ENCODE assay signal across 12 cellular contexts in genomic region chr6:123091091-123091895, GRCh38.
DNase-seq lines count a peak whose midpoint lies in the region; ATAC-seq and TF ChIP-seq lines count a peak whose summit lies in the region.
"Had no signal": no experiment of that assay in that cellular context is flagged by ENCODE, and none has a peak within 500 bp of the region (broad histone marks: within the 10 kb centered on the region; RNA-seq: fewer than 3 reads in every experiment).

No MANE protein-coding gene starts in this region.

- TF ChIP-seq CTCF in HEK293 (tag by site-specific recombination; IDR thresholded peaks at IDR 0.05) (no peak), gastrocnemius medialis (IDR thresholded peaks at IDR 0.05 in 4 of 5, conservative IDR thresholded peaks at IDR 0.05 in 1 of 5) (no peak)

- H3K27ac ChIP-seq in HEK293 (ENCODE audit: extremely low read depth, low read depth, low read length) (peak overlapping the region; percentile 40; the same call in 1 of the 2 replicates), gastrocnemius medialis (peak overlapping the region; percentile 79 to 91 (median 85))
- H3K27ac ChIP-seq: heart left ventricle had no signal

- H3K27me3 ChIP-seq in gastrocnemius medialis = no peaks in the 10 kb centered on the region
- H3K27me3 ChIP-seq: heart left ventricle had no signal

- intact Hi-C loops in gastrocnemius medialis (cut with DNase I; ENCODE audit: low total_unique reads) = loop anchor here (2.0 to 10.0 kb wide), 4 partner anchors 76 to 296 kb away; no protein-coding TSS in a partner anchor

- H3K4me1 ChIP-seq in HEK293 (ENCODE audit: control insufficient read depth, insufficient read depth, low read length) (peaks cover 9% of the 10 kb centered on the region), gastrocnemius medialis (peaks cover 29 to 38% of the 10 kb centered on the region in 2 donors)
- H3K4me1 ChIP-seq: HAP-1, heart left ventricle had no signal

- POLR2A ChIA-PET in HEK293 (lab: Yijun Ruan, JAX) = no interaction called here

- H3K9me3 ChIP-seq in HEK293 (ENCODE audit: control insufficient read depth, insufficient read depth, low read depth, low read length) (no peaks in the 10 kb centered on the region), gastrocnemius medialis (no peaks in the 10 kb centered on the region)
- H3K9me3 ChIP-seq: HAP-1, heart left ventricle had no signal

- CTCF ChIA-PET in HEK293 (lab: Yijun Ruan, JAX) = interaction anchor here (0.6 to 1.1 kb wide), 2 partner anchors 31 to 60 kb away, joined by 3 read pairs; no protein-coding TSS in a partner anchor

- DNase-seq in fibroblast of the conjunctiva (ENCODE audit: low read depth) = peak; percentile 12
- DNase-seq in gastrocnemius medialis = peak; percentile 70 to 75
- no peak for DNase-seq in NCI-H510A treated with DMSO at 0.1 percent for 48 hours (lab: John Stamatoyannopoulos, UW)
- DNase-seq in stimulated activated CD4-positive, alpha-beta T cell treated with anti-CD3 and anti-CD28 coated beads, Interleukin-4, amount 100 ng/mL, for 4 hours = no peak
- DNase-seq: CD4-positive, CD25-positive, alpha-beta regulatory T cell; heart left ventricle had no signal

- H3K4me3 ChIP-seq in HEK293 (ENCODE audit: low read depth, low read length) = no peak overlapping the region
- H3K4me3 ChIP-seq in gastrocnemius medialis = peak overlapping the region in 3 of 4 donors; percentile 1 to 39 (median 15)
- H3K4me3 ChIP-seq: HAP-1, heart left ventricle had no signal

- H3K36me3 ChIP-seq in HEK293 (ENCODE audit: control insufficient read depth in 2 of 2, insufficient read depth in 1 of 2, low read length in 2 of 2) (no peaks in the 10 kb centered on the region), gastrocnemius medialis (no peaks in the 10 kb centered on the region)
- H3K36me3 ChIP-seq: HAP-1, heart left ventricle had no signal

- TF ChIP-seq POLR2A in gastrocnemius medialis (IDR thresholded peaks at IDR 0.05) = peak; percentile 30 to 59

- in situ Hi-C loops in gastrocnemius medialis (cut with MboI; ENCODE audit: low sequenced_read_pairs in 4 of 4) = no loop called here

- ATAC-seq in SK-N-SH treated with all-trans-retinoic acid at 6 μM for 48 hours (no peak), gastrocnemius medialis (peak; percentile 93 to 94), GM21717 (IDR thresholded peaks at IDR 0.05; ENCODE audit: unreplicated experiment) (no peak), GM19324 (IDR thresholded peaks at IDR 0.05; ENCODE audit: low FRiP score, unreplicated experiment) (no peak)
- ATAC-seq: stimulated activated effector memory CD8-positive, alpha-beta T cell treated with anti-CD3 and anti-CD28 coated beads, Interleukin-12 subunit alpha, Interleukin-12 subunit beta, amount 100 ng/mL, for 72 hours had no signal

TF ChIP-seq in HEK293, 187 proteins besides CTCF, POLR2A, EP300 and RAD21:
- TF ChIP-seq INSM2 (tag by site-specific recombination; IDR thresholded peaks at IDR 0.05) (no peak), ZNF777 (tag by site-specific recombination; IDR thresholded peaks at IDR 0.05; ENCODE audit: borderline replicate concordance) (no peak), TRIM28 (IDR thresholded peaks at IDR 0.05; ENCODE audit: borderline replicate concordance, low read length) (peak; percentile 86), KLF8 (tag by site-specific recombination; IDR thresholded peaks at IDR 0.05) (no peak), ZNF2 (tag by site-specific recombination; IDR thresholded peaks at IDR 0.05) (no peak)

TF ChIP-seq in SK-N-SH treated with all-trans-retinoic acid at 6 μM for 48 hours, 23 proteins besides CTCF, POLR2A, EP300 and RAD21:
- peak; percentile 67 for TF ChIP-seq ISL1 (CRISPR knock-in tag; IDR thresholded peaks at IDR 0.05)
- TF ChIP-seq TCF4 (CRISPR knock-in tag; IDR thresholded peaks at IDR 0.05; ENCODE audit: borderline replicate concordance) = no peak
- 0 out of 2 replicates have a peak, but pooled peaks have one; percentile 3 for TF ChIP-seq ZFP3 (CRISPR knock-in tag; IDR thresholded peaks at IDR 0.05)

Comparison
In these comparisons a context has a peak if more than half of its experiments do, and no peak if none do; other contexts are left out.
1. ATAC-seq: peak in gastrocnemius medialis (2 of 2); none in SK-N-SH treated with all-trans-retinoic acid at 6 μM for 48 hours (single experiment), GM21717 (single experiment) and GM19324 (single experiment).
2. DNase-seq: peak in fibroblast of the conjunctiva (single experiment) and gastrocnemius medialis (2 of 2); none in NCI-H510A treated with DMSO at 0.1 percent for 48 hours (single experiment) and stimulated activated CD4-positive, alpha-beta T cell treated with anti-CD3 and anti-CD28 coated beads, Interleukin-4, amount 100 ng/mL, for 4 hours (0 of 2).
3. Of the 2 proteins assayed by ChIP-seq in both HEK293 and SK-N-SH treated with all-trans-retinoic acid at 6 μM for 48 hours: peak only in HEK293: none; only in SK-N-SH treated with all-trans-retinoic acid at 6 μM for 48 hours: ZFP3; in both: none; in neither: 1.